ENCODE assay signal across 8 cellular contexts in the genomic region with DNA sequence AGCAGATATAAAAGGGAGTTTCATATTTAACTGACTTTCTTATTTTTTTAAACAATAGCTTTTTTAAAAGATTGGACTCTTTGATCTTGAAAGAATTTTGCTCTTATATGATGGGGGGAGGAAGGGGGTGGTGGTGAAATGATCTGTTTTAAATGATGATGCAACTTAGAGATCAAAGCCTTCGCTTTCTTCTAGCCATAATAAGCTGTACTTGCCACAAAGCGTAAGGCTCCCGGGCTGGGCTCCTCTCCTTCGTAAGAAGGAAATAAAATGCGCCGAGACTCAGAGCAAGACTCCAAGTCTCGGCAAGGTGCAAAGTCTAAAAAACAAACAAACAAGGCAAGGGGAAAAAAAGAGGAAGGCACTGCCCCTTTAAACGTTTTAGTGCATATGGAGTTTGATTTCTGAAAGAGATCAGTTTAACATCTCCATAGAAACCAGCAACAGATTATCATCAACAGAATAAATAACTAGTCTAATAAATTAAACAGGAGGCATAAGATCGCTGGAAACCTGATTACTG. TPM values are rescaled to one million over a fixed set of nuclear protein-coding genes. Genes with fewer than 3 reads are reported as not detected.
DNase-seq lines count a peak whose midpoint lies in the region; ATAC-seq, FAIRE-seq and TF ChIP-seq lines count a peak whose summit lies in the region.

No MANE protein-coding gene starts in this region.

- H3K36me3 Mint-ChIP-seq in activated CD4-positive, alpha-beta T cell treated with anti-CD3 and anti-CD28 coated beads, Interleukin-2, amount 10 ng/mL, durations not matched to agents 7 days and 5 days (ENCODE audit: low read depth), result no peaks in the 10 kb centered on the region
- no peaks in the 10 kb centered on the region for H3K36me3 Mint-ChIP-seq in T-cell

- H3K27ac Mint-ChIP-seq in activated CD4-positive, alpha-beta T cell treated with anti-CD3 and anti-CD28 coated beads, Interleukin-2, amount 10 ng/mL, durations not matched to agents 7 days and 5 days, result no peak overlapping the region
- H3K27ac Mint-ChIP-seq in T-cell, result no peak overlapping the region

- H3K27ac ChIP-seq in thoracic aorta, result no peak overlapping the region

- TF ChIP-seq CTCF in thoracic aorta (IDR thresholded peaks at IDR 0.05), result no peak

- ATAC-seq in T-cell (replicated peaks in 1 of 4), result peak in 1 of 4 experiments; percentile 46
- no peak for ATAC-seq in thoracic aorta (ENCODE audit: insufficient number of reproducible peaks, low FRiP score, low read depth)

- peaks cover 17 to 34% of the 10 kb centered on the region in 2 donors for H3K4me1 ChIP-seq in thoracic aorta (ENCODE audit: control insufficient read depth in 1 of 2, low read depth in 2 of 2)

- peak overlapping the region; percentile 71; the same call in 1 of the 2 replicates for H3K4me3 ChIP-seq in iPS-18c (ENCODE audit: insufficient read depth, low read depth, low read length)
- peak overlapping the region; percentile 86 for H3K4me3 ChIP-seq in thoracic aorta

- no peaks in the 10 kb centered on the region for H3K36me3 ChIP-seq in thoracic aorta

- peaks cover 12% of the 10 kb centered on the region for H3K4me1 Mint-ChIP-seq in activated CD4-positive, alpha-beta T cell treated with anti-CD3 and anti-CD28 coated beads, Interleukin-2, amount 10 ng/mL, durations not matched to agents 7 days and 5 days
- H3K4me1 Mint-ChIP-seq in T-cell, result peaks cover 6 to 17% (median 13%) of the 10 kb centered on the region in 3 donors

- CTCF ChIA-PET in activated CD4-positive, alpha-beta T cell treated with anti-CD3 and anti-CD28 coated beads, Interleukin-2, amount 10 ng/mL, durations not matched to agents 7 days and 5 days (lab: Charles Lee), result interaction anchor here (0.6 kb wide), 1 partner anchor 701 kb away, joined by 3 read pairs; no protein-coding TSS in a partner anchor
- CTCF ChIA-PET in T-cell (lab: Charles Lee), result no interaction called here

- no peak for FAIRE-seq in GM19239 (lab: Jason Lieb, UNC)

- H3K9me3 Mint-ChIP-seq in activated CD4-positive, alpha-beta T cell treated with anti-CD3 and anti-CD28 coated beads, Interleukin-2, amount 10 ng/mL, durations not matched to agents 7 days and 5 days, result no peaks in the 10 kb centered on the region
- no peaks in the 10 kb centered on the region for H3K9me3 Mint-ChIP-seq in T-cell

- peak overlapping the region; percentile 31 for H3K4me3 Mint-ChIP-seq in activated CD4-positive, alpha-beta T cell treated with anti-CD3 and anti-CD28 coated beads, Interleukin-2, amount 10 ng/mL, durations not matched to agents 7 days and 5 days
- H3K4me3 Mint-ChIP-seq in T-cell, result peak overlapping the region in 2 of 3 donors; percentile 7 to 71

- POLR2A ChIA-PET in activated CD4-positive, alpha-beta T cell treated with anti-CD3 and anti-CD28 coated beads, Interleukin-2, amount 10 ng/mL, durations not matched to agents 7 days and 5 days (lab: Charles Lee), result no interaction called here
- POLR2A ChIA-PET in T-cell (lab: Charles Lee), result no interaction called here

- H3K27me3 ChIP-seq in thoracic aorta (replicated peaks; ENCODE audit: insufficient read depth), result no peaks in the 10 kb centered on the region

- peak; percentile 15 for DNase-seq in activated CD4-positive, alpha-beta T cell treated with anti-CD3 and anti-CD28 coated beads, Interleukin-2, amount 10 ng/mL, durations not matched to agents 7 days and 5 days
- no peak for DNase-seq in activated CD4-positive, alpha-beta T cell treated with anti-CD3 and anti-CD28 coated beads, Interleukin-2, amount 50 U/mL, for 4 hours
- DNase-seq in T-cell, result no peak
- DNase-seq in thoracic aorta (ENCODE audit: low spot score), result no peak
- DNase-seq in stimulated activated CD4-positive, alpha-beta T cell treated with anti-CD3 and anti-CD28 coated beads, Interleukin-2, amount 100 ng/mL, for 24 hours, result no peak
- DNase-seq in GM19239 (ENCODE audit: insufficient read length, low spot score), result no peak
- no peak for DNase-seq in mesenteric fat pad (ENCODE audit: low spot score)

- H3K27me3 Mint-ChIP-seq in activated CD4-positive, alpha-beta T cell treated with anti-CD3 and anti-CD28 coated beads, Interleukin-2, amount 10 ng/mL, durations not matched to agents 7 days and 5 days, result peaks cover 40% of the 10 kb centered on the region
- peaks cover 28 to 41% of the 10 kb centered on the region in 2 donors for H3K27me3 Mint-ChIP-seq in T-cell

- H3K9me3 ChIP-seq in iPS-18c (ENCODE audit: control insufficient read depth, insufficient read depth, low read length), result no peaks in the 10 kb centered on the region
- H3K9me3 ChIP-seq in thoracic aorta, result no peaks in the 10 kb centered on the region

RNA-seq across cellular contexts. Expression of gene CASZ1, which starts 3.3 kb away (rescaled TPM):
- total RNA-seq in activated CD4-positive, alpha-beta T cell treated with anti-CD3 and anti-CD28 coated beads, Interleukin-2, amount 10 ng/mL, durations not matched to agents 7 days and 5 days, result 1 to 10 TPM; 7.6 to 9.8 TPM
- total RNA-seq in T-cell (10 to 100 TPM; 12.9 to 23.0 (median 14.3) TPM), thoracic aorta (10 to 100 TPM; 20.6 to 27.9 TPM), mesenteric fat pad (8.4 TPM)
